1 cellular context compared by ENCODE assay signal in the genomic region with DNA sequence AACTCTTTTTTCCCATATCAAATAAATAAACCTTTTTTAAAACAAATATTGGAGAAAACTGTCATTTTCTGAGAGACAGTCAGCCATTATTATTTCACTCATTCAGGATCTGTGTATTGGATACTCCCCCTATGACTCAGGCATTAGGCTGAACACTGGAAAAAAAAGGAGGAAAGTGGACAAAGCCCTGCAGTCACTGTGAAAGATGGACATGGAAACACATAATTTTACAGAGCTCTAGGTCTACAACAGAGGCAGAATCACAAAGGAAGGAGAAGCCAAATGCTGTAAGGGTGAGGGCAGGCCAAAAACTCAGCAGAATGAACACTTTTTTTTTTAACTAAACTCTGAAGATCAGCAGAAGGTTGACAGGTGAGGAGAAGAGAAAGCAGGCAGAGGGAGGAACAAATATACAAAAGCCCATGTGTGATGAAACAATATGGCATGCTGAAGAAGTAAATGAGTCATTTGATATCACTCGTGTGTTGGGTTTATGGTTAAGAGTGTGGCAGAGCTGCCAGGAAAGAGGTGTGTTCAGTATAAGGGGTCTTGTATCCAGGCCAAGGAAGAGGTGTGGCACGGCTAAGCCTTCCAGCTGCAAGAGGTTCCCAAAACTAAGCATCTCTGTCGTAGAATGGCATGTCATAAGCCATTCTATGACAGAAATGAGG.
TF ChIP-seq lines count a peak whose summit lies in the region.

No MANE protein-coding gene starts in this region.

TF ChIP-seq in HEK293, 187 proteins besides CTCF, POLR2A, EP300 and RAD21 (continued from another document):
- TF ChIP-seq TSHZ1 (tag by site-specific recombination; IDR thresholded peaks at IDR 0.05; ENCODE audit: borderline replicate concordance) (no peak), BCL11B (tag by site-specific recombination; IDR thresholded peaks at IDR 0.05; ENCODE audit: low read depth) (no peak), SCRT2 (tag by site-specific recombination; IDR thresholded peaks at IDR 0.05) (no peak), ZNF335 (tag by site-specific recombination; conservative IDR thresholded peaks at IDR 0.05) (peak; percentile 64), ZNF16 (tag by site-specific recombination; IDR thresholded peaks at IDR 0.05; ENCODE audit: low read depth) (no peak), ZNF629 (tag by site-specific recombination; IDR thresholded peaks at IDR 0.05) (no peak), REST (tag by site-specific recombination; IDR thresholded peaks at IDR 0.05) (no peak), ZSCAN18 (tag by site-specific recombination; IDR thresholded peaks at IDR 0.05) (no peak), ZNF768 (tag by site-specific recombination; IDR thresholded peaks at IDR 0.05) (no peak), ZNF140 (tag by site-specific recombination; IDR thresholded peaks at IDR 0.05) (no peak), ZNF777 (tag by site-specific recombination; IDR thresholded peaks at IDR 0.05; ENCODE audit: borderline replicate concordance) (no peak), KLF17 (tag by site-specific recombination; IDR thresholded peaks at IDR 0.05) (no peak), ATF2 (tag by site-specific recombination; IDR thresholded peaks at IDR 0.05; ENCODE audit: low read depth) (no peak), ELK4 (IDR thresholded peaks at IDR 0.05; ENCODE audit: borderline replicate concordance, low read depth, low read length) (no peak), MYNN (tag by site-specific recombination; IDR thresholded peaks at IDR 0.05; ENCODE audit: borderline replicate concordance) (no peak), ZNF155 (tag by site-specific recombination; IDR thresholded peaks at IDR 0.05) (no peak), ZNF138 (tag by site-specific recombination; IDR thresholded peaks at IDR 0.05; ENCODE audit: borderline replicate concordance) (no peak), ZNF274 (IDR thresholded peaks at IDR 0.05; ENCODE audit: low read length) (no peak), ZNF274 (tag by site-specific recombination; IDR thresholded peaks at IDR 0.05; ENCODE audit: borderline replicate concordance) (no peak), TRIM28 (IDR thresholded peaks at IDR 0.05; ENCODE audit: borderline replicate concordance, low read length) (no peak), IKZF3 (tag by site-specific recombination; IDR thresholded peaks at IDR 0.05) (no peak), ZNF174 (tag by site-specific recombination; IDR thresholded peaks at IDR 0.05) (no peak), ZFP37 (tag by site-specific recombination; IDR thresholded peaks at IDR 0.05) (no peak), ZNF596 (tag by site-specific recombination; IDR thresholded peaks at IDR 0.05) (no peak), ZNF19 (tag by site-specific recombination; IDR thresholded peaks at IDR 0.05; ENCODE audit: low read depth) (no peak)
- TF ChIP-seq, protein P1, sequence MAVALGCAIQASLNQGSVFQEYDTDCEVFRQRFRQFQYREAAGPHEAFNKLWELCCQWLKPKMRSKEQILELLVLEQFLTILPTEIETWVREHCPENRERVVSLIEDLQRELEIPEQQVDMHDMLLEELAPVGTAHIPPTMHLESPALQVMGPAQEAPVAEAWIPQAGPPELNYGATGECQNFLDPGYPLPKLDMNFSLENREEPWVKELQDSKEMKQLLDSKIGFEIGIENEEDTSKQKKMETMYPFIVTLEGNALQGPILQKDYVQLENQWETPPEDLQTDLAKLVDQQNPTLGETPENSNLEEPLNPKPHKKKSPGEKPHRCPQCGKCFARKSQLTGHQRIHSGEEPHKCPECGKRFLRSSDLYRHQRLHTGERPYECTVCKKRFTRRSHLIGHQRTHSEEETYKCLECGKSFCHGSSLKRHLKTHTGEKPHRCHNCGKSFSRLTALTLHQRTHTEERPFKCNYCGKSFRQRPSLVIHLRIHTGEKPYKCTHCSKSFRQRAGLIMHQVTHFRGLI (tag by site-specific recombination; IDR thresholded peaks at IDR 0.05) = no peak
- TF ChIP-seq, protein P2, sequence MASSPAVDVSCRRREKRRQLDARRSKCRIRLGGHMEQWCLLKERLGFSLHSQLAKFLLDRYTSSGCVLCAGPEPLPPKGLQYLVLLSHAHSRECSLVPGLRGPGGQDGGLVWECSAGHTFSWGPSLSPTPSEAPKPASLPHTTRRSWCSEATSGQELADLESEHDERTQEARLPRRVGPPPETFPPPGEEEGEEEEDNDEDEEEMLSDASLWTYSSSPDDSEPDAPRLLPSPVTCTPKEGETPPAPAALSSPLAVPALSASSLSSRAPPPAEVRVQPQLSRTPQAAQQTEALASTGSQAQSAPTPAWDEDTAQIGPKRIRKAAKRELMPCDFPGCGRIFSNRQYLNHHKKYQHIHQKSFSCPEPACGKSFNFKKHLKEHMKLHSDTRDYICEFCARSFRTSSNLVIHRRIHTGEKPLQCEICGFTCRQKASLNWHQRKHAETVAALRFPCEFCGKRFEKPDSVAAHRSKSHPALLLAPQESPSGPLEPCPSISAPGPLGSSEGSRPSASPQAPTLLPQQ (tag by site-specific recombination; IDR thresholded peaks at IDR 0.05) = 0 out of 2 replicates have a peak, but pooled peaks have one; percentile 19
- TF ChIP-seq, protein P3, sequence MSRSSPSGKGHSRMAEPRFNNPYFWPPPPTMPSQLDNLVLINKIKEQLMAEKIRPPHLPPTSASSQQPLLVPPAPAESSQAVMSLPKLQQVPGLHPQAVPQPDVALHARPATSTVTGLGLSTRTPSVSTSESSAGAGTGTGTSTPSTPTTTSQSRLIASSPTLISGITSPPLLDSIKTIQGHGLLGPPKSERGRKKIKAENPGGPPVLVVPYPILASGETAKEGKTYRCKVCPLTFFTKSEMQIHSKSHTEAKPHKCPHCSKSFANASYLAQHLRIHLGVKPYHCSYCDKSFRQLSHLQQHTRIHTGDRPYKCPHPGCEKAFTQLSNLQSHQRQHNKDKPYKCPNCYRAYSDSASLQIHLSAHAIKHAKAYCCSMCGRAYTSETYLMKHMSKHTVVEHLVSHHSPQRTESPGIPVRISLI (tag by site-specific recombination; IDR thresholded peaks at IDR 0.05) = peak; percentile 64; the same call in 1 of the 2 replicates
